Comparison of ENCODE assay signal across 7 cellular contexts in the genomic region with DNA sequence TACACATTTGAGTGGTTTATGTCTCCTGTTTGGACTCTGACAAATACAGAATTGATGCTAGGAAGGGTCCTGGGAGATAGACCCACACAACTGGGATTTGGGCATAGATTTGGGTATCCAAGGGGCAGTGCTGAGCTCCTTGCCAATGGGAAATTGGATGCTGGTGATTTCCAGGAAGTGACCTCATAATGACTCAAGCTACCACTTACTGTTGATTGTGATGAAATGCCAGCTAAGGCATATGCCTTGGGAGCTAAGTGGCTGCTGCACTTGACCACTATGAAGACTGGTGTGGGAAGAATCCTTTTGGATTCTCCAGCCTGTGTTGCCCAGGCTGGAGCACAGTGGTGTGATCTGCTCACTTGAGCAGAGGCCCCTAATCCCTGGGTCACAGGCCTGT. TPM values are rescaled to one million over a fixed set of nuclear protein-coding genes. Genes with fewer than 3 reads are reported as not detected.
A peak's percentile ranks its signal among the peaks of the same experiment; 100 is the strongest.
DNase-seq lines count a peak whose midpoint lies in the region; FAIRE-seq and TF ChIP-seq lines count a peak whose summit lies in the region.
"Not testable (repeated sequence)": the region's sequence is repeated elsewhere in the genome, so short reads cannot be mapped to it uniquely, and the experiment has no call there.

No MANE protein-coding gene starts in this region.

- FAIRE-seq in RCC 7860 (lab: Jason Lieb, UNC); keratinocyte (lab: Jason Lieb, UNC): not testable (repeated sequence)

- not testable (repeated sequence) for H3K9me3 Mint-ChIP-seq in activated naive CD8-positive, alpha-beta T cell (ENCODE audit: low read depth)

- H3K9me3 ChIP-seq in keratinocyte (ENCODE audit: control insufficient read depth, low read depth, low read length): not testable (repeated sequence)

- H3K27me3 ChIP-seq in keratinocyte (ENCODE audit: control insufficient read depth, extremely low read depth, insufficient read depth, low read length): not testable (repeated sequence)

- not testable (repeated sequence) for H3K36me3 ChIP-seq in keratinocyte (ENCODE audit: control insufficient read depth in 2 of 2, extremely low read depth in 1 of 2, insufficient read depth in 2 of 2, low read length in 2 of 2)

- not testable (repeated sequence) for H4K20me1 ChIP-seq in keratinocyte (ENCODE audit: control insufficient read depth, extremely low read depth, insufficient read depth, low read length)

- not testable (repeated sequence) for H3K9ac ChIP-seq in keratinocyte (ENCODE audit: control insufficient read depth, extremely low read depth, insufficient read depth, low read length)

- H3K27me3 Mint-ChIP-seq in activated naive CD8-positive, alpha-beta T cell: not testable (repeated sequence)

- not testable (repeated sequence) for H3K4me3 Mint-ChIP-seq in activated naive CD8-positive, alpha-beta T cell

- dilution Hi-C loops in keratinocyte (cut with MboI; ENCODE audit: extremely low pct_ligation_motif_present, low sequenced_read_pairs): not testable (repeated sequence)

- H3K4me3 ChIP-seq in keratinocyte (ENCODE audit: control insufficient read depth in 2 of 3, extremely low read depth in 1 of 3, insufficient read depth in 2 of 3, low read depth in 1 of 3, low read length in 3 of 3): not testable (repeated sequence)

- not testable (repeated sequence) for TF ChIP-seq CTCF in keratinocyte (optimal IDR thresholded peaks at IDR 0.05 in 1 of 3, IDR thresholded peaks at IDR 0.05 in 1 of 3, conservative IDR thresholded peaks at IDR 0.05 in 1 of 3; ENCODE audit: extremely low read depth in 1 of 3, insufficient read depth in 2 of 3, low read length in 3 of 3)

- H3K27ac Mint-ChIP-seq in activated naive CD8-positive, alpha-beta T cell: peak overlapping the region; percentile 50

- not testable (repeated sequence) for H3K36me3 Mint-ChIP-seq in activated naive CD8-positive, alpha-beta T cell

- not testable (repeated sequence) for H2AFZ ChIP-seq in keratinocyte (ENCODE audit: control insufficient read depth, low read length)

- DNase-seq in EH (ENCODE audit: low read depth) (peak; percentile 34), HT1080 (ENCODE audit: low read depth) (peak; percentile 80), RCC 7860 (ENCODE audit: low spot score) (peak; percentile 42), dermis blood vessel endothelial cell (peak; percentile 33), fibroblast of peridontal ligament (ENCODE audit: extremely low read depth) (peak; percentile 31)
- not testable (repeated sequence) for DNase-seq in keratinocyte (ENCODE audit: low read depth, low spot score)

- H3K27ac ChIP-seq in keratinocyte (ENCODE audit: control insufficient read depth, insufficient read depth, low read length): peak overlapping the region; percentile 18

- not testable (repeated sequence) for H3K4me1 ChIP-seq in keratinocyte (ENCODE audit: control insufficient read depth, extremely low read depth, insufficient read depth, low read length)

- H3K4me2 ChIP-seq in keratinocyte (ENCODE audit: control insufficient read depth, extremely low read depth, insufficient read depth, low read depth, low read length): not testable (repeated sequence)

- not testable (repeated sequence) for H3K79me2 ChIP-seq in keratinocyte (ENCODE audit: control insufficient read depth, insufficient read depth, low read length)

- not testable (repeated sequence) for H3K4me1 Mint-ChIP-seq in activated naive CD8-positive, alpha-beta T cell (ENCODE audit: low read depth)

- not testable (repeated sequence) for H3K9me1 ChIP-seq in keratinocyte (ENCODE audit: control insufficient read depth, extremely low read depth, insufficient read depth, low read length)

RNA-seq across cellular contexts. Expression of a gene that starts 36.5 kb away (rescaled TPM):
- 101 and 108 TPM in 2 replicates for total RNA-seq in HT1080 (2014; rRNA removed; shearing (Covaris generic))
- 76.8 and 80.7 TPM in 2 replicates for polyA plus RNA-seq in HT1080 (2015; cell fraction: cytosol; rRNA removed)
- polyA plus RNA-seq in HT1080 (2015; cell fraction: nucleus; rRNA removed): 51.1 and 58.8 TPM in 2 replicates
- 92.6 and 97.2 TPM in 2 replicates for total RNA-seq in dermis blood vessel endothelial cell
- 70.2 to 157 TPM (median 74.8 TPM) in 3 replicates for polyA plus RNA-seq in keratinocyte
- polyA plus RNA-seq in keratinocyte (2011; ENCODE audit: low read depth): 23.8 TPM
- polyA plus RNA-seq in keratinocyte (2011; cell fraction: cytosol; rRNA removed): 118 and 120 TPM in 2 replicates
- 112 and 143 TPM in 2 replicates for polyA plus RNA-seq in keratinocyte (2011; cell fraction: nucleus; rRNA removed)
- polyA plus RNA-seq in keratinocyte (2012; ENCODE audit: low replicate concordance): 40.3 and 46.9 TPM in 2 replicates
- 148 to 347 TPM (median 178 TPM) in 3 replicates for polyA minus RNA-seq in keratinocyte
- 79.8 TPM for polyA minus RNA-seq in keratinocyte (2011; cell fraction: cytosol; rRNA and poly(A)+ RNA removed)
- 49.4 and 68.9 TPM in 2 replicates for polyA minus RNA-seq in keratinocyte (2011; cell fraction: nucleus; rRNA and poly(A)+ RNA removed)
